In genomic region chr2:204947448-204947847, GRCh38 we compare ENCODE assay signal across 25 cellular contexts.
A peak's percentile ranks its signal among the peaks of the same experiment; 100 is the strongest.
DNase-seq lines count a peak whose midpoint lies in the region; ATAC-seq and TF ChIP-seq lines count a peak whose summit lies in the region.
"Had no signal": no experiment of that assay in that cellular context is flagged by ENCODE, and none has a peak within 500 bp of the region (broad histone marks: within the 10 kb centered on the region; RNA-seq: fewer than 3 reads in every experiment).

No MANE protein-coding gene starts in this region.

- no peaks in the 10 kb centered on the region for H3K27me3 Mint-ChIP-seq in activated CD4-positive, alpha-beta T cell treated with anti-CD3 and anti-CD28 coated beads, Interleukin-2, amount 10 ng/mL, durations not matched to agents 24 days and 14 days
- no peaks in the 10 kb centered on the region for H3K27me3 Mint-ChIP-seq in Calu3 (ENCODE audit: unreplicated experiment)
- no peaks in the 10 kb centered on the region for H3K27me3 Mint-ChIP-seq in naive thymus-derived CD4-positive, alpha-beta T cell
- H3K27me3 Mint-ChIP-seq: B cell had no signal

- peaks cover 0 to 15% (median 7%) of the 10 kb centered on the region in 3 experiments for H3K9me3 ChIP-seq in naive thymus-derived CD4-positive, alpha-beta T cell (ENCODE audit: control insufficient read depth in 2 of 3, low read length in 3 of 3)
- H3K9me3 ChIP-seq: adrenal gland, body of pancreas had no signal

- intact Hi-C loops in activated CD4-positive, alpha-beta T cell treated with anti-CD3 and anti-CD28 coated beads, Interleukin-2, amount 10 ng/mL, durations not matched to agents 24 days and 14 days (cut with micrococcal nuclease) = loop anchor here (5.0 kb wide), 2 partner anchors 65 to 130 kb away; no protein-coding TSS in a partner anchor
- intact Hi-C loops in Calu3 (cut with micrococcal nuclease; ENCODE audit: unreplicated experiment) = loop anchor here (1.0 kb wide), 1 partner anchor 50 kb away; no protein-coding TSS in a partner anchor
- intact Hi-C loops in naive thymus-derived CD4-positive, alpha-beta T cell (cut with micrococcal nuclease) = loop anchor here in 1 of 2 donors (5.0 kb wide), 1 partner anchor 130 kb away; no protein-coding TSS in a partner anchor

- ATAC-seq in naive thymus-derived CD4-positive, alpha-beta T cell = no peak
- ATAC-seq: body of pancreas, lower lobe of right lung, right cardiac atrium had no signal

- H3K4me3 Mint-ChIP-seq in activated CD4-positive, alpha-beta T cell treated with anti-CD3 and anti-CD28 coated beads, Interleukin-2, amount 10 ng/mL, durations not matched to agents 24 days and 14 days = peak overlapping the region; percentile 37
- H3K4me3 Mint-ChIP-seq in Calu3 (ENCODE audit: low read depth, unreplicated experiment) = no peak overlapping the region
- peak overlapping the region in 9 of 10 donors; percentile 6 to 78 (median 43) for H3K4me3 Mint-ChIP-seq in naive thymus-derived CD4-positive, alpha-beta T cell
- H3K4me3 Mint-ChIP-seq: B cell, neural crest cell had no signal

- TF ChIP-seq CTCF in Calu3 (IDR thresholded peaks at IDR 0.05; ENCODE audit: unreplicated experiment) = no peak
- TF ChIP-seq CTCF in VCaP (conservative IDR thresholded peaks at IDR 0.05) = no peak
- TF ChIP-seq CTCF in GM10248 (IDR thresholded peaks at IDR 0.05; ENCODE audit: control extremely low read depth, extremely low read depth, low read depth, missing control alignments) = no peak

- no peaks in the 10 kb centered on the region for H3K36me3 ChIP-seq in naive thymus-derived CD4-positive, alpha-beta T cell (ENCODE audit: control insufficient read depth in 2 of 3, insufficient read depth in 3 of 3, low read length in 3 of 3)
- H3K36me3 ChIP-seq: adrenal gland, lower lobe of right lung, MG63, spleen, tibial nerve had no signal

- no TSS peak for BruUV-seq in Calu3 (replicated peaks; lab: Mats Ljungman, UMichigan)

- H3K4me1 Mint-ChIP-seq in activated CD4-positive, alpha-beta T cell treated with anti-CD3 and anti-CD28 coated beads, Interleukin-2, amount 10 ng/mL, durations not matched to agents 24 days and 14 days = peaks cover 56% of the 10 kb centered on the region
- H3K4me1 Mint-ChIP-seq in Calu3 (ENCODE audit: low read depth, unreplicated experiment) = peaks cover 49% of the 10 kb centered on the region
- peaks cover 37 to 85% (median 74%) of the 10 kb centered on the region in 7 donors for H3K4me1 Mint-ChIP-seq in naive thymus-derived CD4-positive, alpha-beta T cell
- H3K4me1 Mint-ChIP-seq: B cell, neural crest cell had no signal

- no peak for DNase-seq in activated CD4-positive, alpha-beta T cell treated with anti-CD3 and anti-CD28 coated beads, Interleukin-2, amount 10 ng/mL, durations not matched to agents 24 days and 14 days
- no peak for DNase-seq in activated CD4-positive, alpha-beta T cell treated with anti-CD3 and anti-CD28 coated beads, Interleukin-2, amount 50 U/mL, for 48 hours
- no peak for DNase-seq in Calu3
- no peak for DNase-seq in naive thymus-derived CD4-positive, alpha-beta T cell
- DNase-seq in GM10248 (ENCODE audit: extremely low spot score) = no peak
- DNase-seq in COLO829 (ENCODE audit: low spot score) = no peak
- no peak for DNase-seq in activated CD8-positive, alpha-beta memory T cell treated with anti-CD3 and anti-CD28 coated beads, Interleukin-2, amount 50 U/mL, for 4 hours
- DNase-seq: activated CD4-positive, alpha-beta T cell treated with anti-CD3 and anti-CD28 coated beads for 4 hours; activated effector memory CD4-positive, alpha-beta T cell treated with anti-CD3 and anti-CD28 coated beads, Interleukin-2, amount 50 U/mL, for 16 hours; adrenal gland; body of pancreas; KBM-7; lower lobe of right lung; MG63; NCI-H2081; NCI-H226; NCI-H774; right cardiac atrium; RPMI8226; spleen had no signal

- H3K27ac ChIP-seq in VCaP = peak overlapping the region; percentile 88
- no peak overlapping the region for H3K27ac ChIP-seq in naive thymus-derived CD4-positive, alpha-beta T cell (ENCODE audit: low read depth, low read length)
- H3K27ac ChIP-seq: adrenal gland, body of pancreas, lower lobe of right lung, parathyroid adenoma, spleen, tibial nerve had no signal

- H3K36me3 Mint-ChIP-seq in activated CD4-positive, alpha-beta T cell treated with anti-CD3 and anti-CD28 coated beads, Interleukin-2, amount 10 ng/mL, durations not matched to agents 24 days and 14 days (ENCODE audit: low read depth) = peaks cover 54% of the 10 kb centered on the region
- H3K36me3 Mint-ChIP-seq in Calu3 (ENCODE audit: insufficient read depth, unreplicated experiment) = no peaks in the 10 kb centered on the region
- H3K36me3 Mint-ChIP-seq in naive thymus-derived CD4-positive, alpha-beta T cell = peaks cover 15 to 71% (median 23%) of the 10 kb centered on the region in 5 donors

- no peaks in the 10 kb centered on the region for H3K27me3 ChIP-seq in naive thymus-derived CD4-positive, alpha-beta T cell (ENCODE audit: control insufficient read depth in 2 of 2, insufficient read depth in 2 of 2, low read length in 2 of 2)
- H3K27me3 ChIP-seq: adrenal gland, body of pancreas, MG63, spleen, tibial nerve had no signal

- POLR2A ChIA-PET in naive thymus-derived CD4-positive, alpha-beta T cell (lab: Charles Lee) = interaction anchor here (1.0 to 3.8 kb wide), 3 partner anchors 19 to 27 kb away, joined by 3 to 20 read pairs (median 3); no protein-coding TSS in a partner anchor
- POLR2A ChIA-PET in GM10248 (lab: Yijun Ruan, JAX) = no interaction called here

- CTCF ChIA-PET in Calu3 (lab: Charles Lee) (interaction anchor here (0.5 kb wide), 1 partner anchor 46 kb away, joined by 5 read pairs; no protein-coding TSS in a partner anchor), GM10248 (lab: Yijun Ruan, JAX) (no interaction called here)
- CTCF ChIA-PET in naive thymus-derived CD4-positive, alpha-beta T cell (lab: Charles Lee) = interaction anchor here (1.1 kb wide), 1 partner anchor 76 kb away, joined by 4 read pairs; no protein-coding TSS in a partner anchor

- H3K4me1 ChIP-seq in naive thymus-derived CD4-positive, alpha-beta T cell (ENCODE audit: control insufficient read depth in 2 of 2, insufficient read depth in 2 of 2, low read length in 2 of 2) = peaks cover 6 to 47% of the 10 kb centered on the region in 2 donors
- H3K4me1 ChIP-seq: adrenal gland, lower lobe of right lung, parathyroid adenoma, spleen had no signal

- H3K9me3 Mint-ChIP-seq in activated CD4-positive, alpha-beta T cell treated with anti-CD3 and anti-CD28 coated beads, Interleukin-2, amount 10 ng/mL, durations not matched to agents 24 days and 14 days = peaks cover 49% of the 10 kb centered on the region
- peaks cover 17% of the 10 kb centered on the region for H3K9me3 Mint-ChIP-seq in Calu3 (ENCODE audit: low read depth, unreplicated experiment)
- H3K9me3 Mint-ChIP-seq in naive thymus-derived CD4-positive, alpha-beta T cell = peaks cover 14 to 45% (median 28%) of the 10 kb centered on the region in 11 donors

- no peak overlapping the region for H3K4me3 ChIP-seq in naive thymus-derived CD4-positive, alpha-beta T cell (ENCODE audit: low read length)
- H3K4me3 ChIP-seq: adrenal gland, body of pancreas, lower lobe of right lung, MG63, spleen, tibial nerve had no signal

- peak overlapping the region; percentile 58 for H3K27ac Mint-ChIP-seq in activated CD4-positive, alpha-beta T cell treated with anti-CD3 and anti-CD28 coated beads, Interleukin-2, amount 10 ng/mL, durations not matched to agents 24 days and 14 days
- peak overlapping the region; percentile 71 for H3K27ac Mint-ChIP-seq in Calu3 (ENCODE audit: unreplicated experiment)
- H3K27ac Mint-ChIP-seq in naive thymus-derived CD4-positive, alpha-beta T cell = peak overlapping the region in 8 of 9 donors; percentile 19 to 94 (median 81)
- H3K27ac Mint-ChIP-seq: B cell had no signal
